In genomic region chr11:64718084-64718779, GRCh38 we compare ENCODE assay signal across 23 cellular contexts. TPM values are rescaled to one million over a fixed set of nuclear protein-coding genes. Genes with fewer than 3 reads are reported as not detected.
A peak's percentile ranks its signal among the peaks of the same experiment; 100 is the strongest.
DNase-seq lines count a peak whose midpoint lies in the region; ATAC-seq lines count a peak whose summit lies in the region.
"Had no signal": no experiment of that assay in that cellular context is flagged by ENCODE, and none has a peak within 500 bp of the region (broad histone marks: within the 10 kb centered on the region; RNA-seq: fewer than 3 reads in every experiment).

No MANE protein-coding gene starts in this region.

- no peak overlapping the region for H4K8ac ChIP-seq in neuronal stem cell (ENCODE audit: low read depth, low read length)

- no peak overlapping the region for H2BK120ac ChIP-seq in neuronal stem cell (ENCODE audit: low read depth, low read length)

- no peak overlapping the region for H2BK12ac ChIP-seq in neuronal stem cell (ENCODE audit: low read length)

- H2BK5ac ChIP-seq in neuronal stem cell (ENCODE audit: low read length), result no peak overlapping the region

- POLR2A ChIA-PET in CD4-positive, alpha-beta memory T cell (lab: Charles Lee; ENCODE audit: partially characterized antibody), result no interaction called here

- peaks cover 41 to 55% of the 10 kb centered on the region in 2 donors for H3K27me3 Mint-ChIP-seq in CD4-positive, alpha-beta memory T cell

- H3K36me3 ChIP-seq in H7 (replicated peaks; ENCODE audit: control insufficient read depth, insufficient read depth, low read length), result no peaks in the 10 kb centered on the region
- no peaks in the 10 kb centered on the region for H3K36me3 ChIP-seq in neuronal stem cell (replicated peaks in 1 of 2; ENCODE audit: control insufficient read depth in 2 of 2, insufficient read depth in 2 of 2, low read length in 2 of 2)
- no peaks in the 10 kb centered on the region for H3K36me3 ChIP-seq in CD4-positive, alpha-beta memory T cell (ENCODE audit: insufficient read depth, low read length)
- H3K36me3 ChIP-seq: BE2C, MG63 had no signal

- no peaks in the 10 kb centered on the region for H3K9me3 ChIP-seq in neuronal stem cell (replicated peaks in 1 of 2; ENCODE audit: control insufficient read depth in 2 of 2, insufficient read depth in 1 of 2, low read depth in 1 of 2, low read length in 2 of 2)
- H3K9me3 ChIP-seq in CD4-positive, alpha-beta memory T cell (ENCODE audit: control insufficient read depth in 1 of 2, low read length in 2 of 2), result no peaks in the 10 kb centered on the region
- H3K9me3 ChIP-seq: BE2C, MG63 had no signal

- H3K27me3 ChIP-seq in H7 (ENCODE audit: control insufficient read depth, insufficient read depth, low read length), result peaks cover 61% of the 10 kb centered on the region
- H3K27me3 ChIP-seq in neuronal stem cell (ENCODE audit: control insufficient read depth in 3 of 3, insufficient read depth in 3 of 3, low read depth in 1 of 3, low read length in 3 of 3), result peaks cover 4 to 43% (median 24%) of the 10 kb centered on the region in 3 experiments
- H3K27me3 ChIP-seq in CD4-positive, alpha-beta memory T cell (ENCODE audit: insufficient read depth, low read length), result peaks cover 34% of the 10 kb centered on the region
- H3K27me3 ChIP-seq: BE2C had no signal

- H3K4me1 ChIP-seq in neuronal stem cell (ENCODE audit: control insufficient read depth in 2 of 2, insufficient read depth in 1 of 2, low read depth in 1 of 2, low read length in 2 of 2), result peaks cover 7 to 30% of the 10 kb centered on the region in 2 donors
- H3K4me1 ChIP-seq in CD4-positive, alpha-beta memory T cell (ENCODE audit: insufficient read depth, low read length), result no peaks in the 10 kb centered on the region
- H3K4me1 ChIP-seq: BE2C had no signal

- H4K91ac ChIP-seq in neuronal stem cell (ENCODE audit: low read depth, low read length, poor library complexity), result peak overlapping the region; percentile 69

- H2BK15ac ChIP-seq in neuronal stem cell (ENCODE audit: low read length), result no peak overlapping the region

- intact Hi-C loops in CD4-positive, alpha-beta memory T cell (cut with micrococcal nuclease), result no loop called here

- no peak overlapping the region for H3K9ac ChIP-seq in neuronal stem cell (ENCODE audit: low read depth, low read length, poor library complexity)

- no peak overlapping the region for H3K4me3 Mint-ChIP-seq in CD4-positive, alpha-beta memory T cell

- no peak overlapping the region for H3K4ac ChIP-seq in neuronal stem cell (ENCODE audit: low read length)

- WGBS in neuronal stem cell (ENCODE audit: extremely low coverage in 2 of 2, insufficient read length in 2 of 2, insufficient replicate concordance in 1 of 2), 2 donors, result no CpG with 5 or more reads among the region's 15 CpGs

- H3K4me2 ChIP-seq in neuronal stem cell (ENCODE audit: insufficient read depth, low read length, poor library complexity, severe bottlenecking), result no peak overlapping the region

- peaks cover 0 to 19% (median 4%) of the 10 kb centered on the region in 4 donors for H3K4me1 Mint-ChIP-seq in CD4-positive, alpha-beta memory T cell

- H3K79me1 ChIP-seq in neuronal stem cell (ENCODE audit: low read depth, low read length), result no peaks in the 10 kb centered on the region

- ATAC-seq in HG02938 (IDR thresholded peaks at IDR 0.05; ENCODE audit: unreplicated experiment), result no peak
- no peak for ATAC-seq in GM18519 (IDR thresholded peaks at IDR 0.05; ENCODE audit: low FRiP score, unreplicated experiment)
- ATAC-seq: GM12878 had no signal

- DNase-seq in 8988T, result peak; percentile 45
- peak; percentile 31 for DNase-seq in H7
- DNase-seq in cerebellum (ENCODE audit: low spot score), result peak; percentile 55
- DNase-seq in neuronal stem cell (ENCODE audit: low spot score), result no peak
- DNase-seq in CD4-positive, alpha-beta memory T cell, result no peak
- DNase-seq in NCI-H510A (lab: John Stamatoyannopoulos, UW), result no peak
- DNase-seq: BE2C; DMS79 treated with DMSO at 0.1 percent for 48 hours; GOT3; MG63; NCI-H1105; NCI-H146; NCI-H2081; NCI-H2171; NK-92 treated with Interleukin-12 subunit alpha and Interleukin-12 subunit beta, amount 100 ng/mL, for 24 hours; SHP77 treated with DMSO at 0.1 percent for 48 hours; SW 1271 had no signal

- H3K18ac ChIP-seq in neuronal stem cell (ENCODE audit: low read length), result no peak overlapping the region

- H3K27ac Mint-ChIP-seq in CD4-positive, alpha-beta memory T cell, result no peak overlapping the region

- H2AFZ ChIP-seq in neuronal stem cell (ENCODE audit: low read length), result no peak overlapping the region

- H3K4me3 ChIP-seq in H7 (ENCODE audit: insufficient read depth, low read depth, low read length), result no peak overlapping the region
- no peak overlapping the region for H3K4me3 ChIP-seq in neuronal stem cell (ENCODE audit: low read length in 2 of 2)
- H3K4me3 ChIP-seq in CD4-positive, alpha-beta memory T cell (ENCODE audit: low read length in 2 of 2), result no peak overlapping the region
- H3K4me3 ChIP-seq: GM12878, MG63, SK-N-MC had no signal

- H2AK5ac ChIP-seq in neuronal stem cell (ENCODE audit: low read depth, low read length), result no peak overlapping the region

- no peaks in the 10 kb centered on the region for H3K36me3 Mint-ChIP-seq in CD4-positive, alpha-beta memory T cell

- no peak overlapping the region for H3K27ac ChIP-seq in neuronal stem cell (replicated peaks; ENCODE audit: low read length)
- no peak overlapping the region for H3K27ac ChIP-seq in CD4-positive, alpha-beta memory T cell (ENCODE audit: low read depth, low read length)
- H3K27ac ChIP-seq: RWPE1, SK-N-MC had no signal

- no peak overlapping the region for H3K14ac ChIP-seq in neuronal stem cell (ENCODE audit: low read length)

- CTCF ChIA-PET in CD4-positive, alpha-beta memory T cell (lab: Charles Lee; ENCODE audit: partially characterized antibody), result interaction anchor here (2.4 kb wide), 1 partner anchor 29 kb away, joined by 10 read pairs; no protein-coding TSS in a partner anchor

- H3K9me3 Mint-ChIP-seq in CD4-positive, alpha-beta memory T cell, result no peaks in the 10 kb centered on the region

- no peak overlapping the region for H3K23ac ChIP-seq in neuronal stem cell (ENCODE audit: low read depth, low read length, poor library complexity)

RNA-seq across cellular contexts. Expression of gene NRXN2, which starts 4.8 kb away (rescaled TPM):
- total RNA-seq in H7 (2014; rRNA removed; shearing (Covaris generic)), result 0.85 and 1.9 TPM in 2 replicates
- 134 TPM for total RNA-seq in cerebellum
- polyA plus RNA-seq in neuronal stem cell (2013, experiment 1 of 2), result 33.3 TPM
- 33.6 TPM for polyA plus RNA-seq in neuronal stem cell (2013, experiment 2 of 2)
- total RNA-seq in CD4-positive, alpha-beta memory T cell, result under 1 TPM in 1 of 2 experiments, not detected in 1; 0.30 TPM
- polyA plus RNA-seq in CD4-positive, alpha-beta memory T cell, result not detected

RNA-seq across cellular contexts. Expression of gene RASGRP2, which starts 25.7 kb away (rescaled TPM):
- total RNA-seq in H7 (2014; rRNA removed; shearing (Covaris generic)), result 9.2 and 12.3 TPM in 2 replicates
- total RNA-seq in cerebellum, result 17.5 TPM
- polyA plus RNA-seq in neuronal stem cell (2013, experiment 1 of 2), result 1.3 TPM
- polyA plus RNA-seq in neuronal stem cell (2013, experiment 2 of 2), result 1.4 TPM
- total RNA-seq in CD4-positive, alpha-beta memory T cell, result 100 to 1,000 TPM; 440 to 463 TPM
- polyA plus RNA-seq in CD4-positive, alpha-beta memory T cell, result 100 to 1,000 TPM; 177 to 208 TPM

RNA-seq across cellular contexts. Expression of gene PYGM, which starts 41.5 kb away (rescaled TPM):
- 2.9 and 6.4 TPM in 2 replicates for total RNA-seq in H7 (2014; rRNA removed; shearing (Covaris generic))
- total RNA-seq in cerebellum, result 1.1 TPM
- polyA plus RNA-seq in neuronal stem cell (2013, experiment 1 of 2), result 1.3 TPM
- polyA plus RNA-seq in neuronal stem cell (2013, experiment 2 of 2), result 1.3 TPM
- 10 to 100 TPM; 10.7 to 11.3 TPM for total RNA-seq in CD4-positive, alpha-beta memory T cell
- under 1 TPM in 1 of 2 donors, not detected in 1; 0.38 TPM for polyA plus RNA-seq in CD4-positive, alpha-beta memory T cell
- total RNA-seq: LHCN-M2 had no signal

Comparison
In these comparisons a context has a peak if more than half of its experiments do, and no peak if none do; other contexts are left out.
1. DNase-seq: peak in 8988T (single experiment), H7 (single experiment) and cerebellum (single experiment); none in neuronal stem cell (single experiment), CD4-positive, alpha-beta memory T cell (0 of 5) and NCI-H510A (single experiment).
2. RNA of gene NRXN2, which starts 4.8 kb away (total RNA-seq): 134 TPM in cerebellum (single experiment); 0.85 to 1.9 TPM in H7 and 0.30 TPM in CD4-positive, alpha-beta memory T cell; every median in the first group is over 10 times any median in the second.
3. RNA of gene RASGRP2, which starts 25.7 kb away (total RNA-seq): 440 to 463 TPM in CD4-positive, alpha-beta memory T cell; 17.5 TPM in cerebellum (single experiment) and 9.2 to 12.3 TPM in H7; every median in the first group is over 10 times any median in the second.